9 cellular contexts compared by ENCODE assay signal in the genomic region with DNA sequence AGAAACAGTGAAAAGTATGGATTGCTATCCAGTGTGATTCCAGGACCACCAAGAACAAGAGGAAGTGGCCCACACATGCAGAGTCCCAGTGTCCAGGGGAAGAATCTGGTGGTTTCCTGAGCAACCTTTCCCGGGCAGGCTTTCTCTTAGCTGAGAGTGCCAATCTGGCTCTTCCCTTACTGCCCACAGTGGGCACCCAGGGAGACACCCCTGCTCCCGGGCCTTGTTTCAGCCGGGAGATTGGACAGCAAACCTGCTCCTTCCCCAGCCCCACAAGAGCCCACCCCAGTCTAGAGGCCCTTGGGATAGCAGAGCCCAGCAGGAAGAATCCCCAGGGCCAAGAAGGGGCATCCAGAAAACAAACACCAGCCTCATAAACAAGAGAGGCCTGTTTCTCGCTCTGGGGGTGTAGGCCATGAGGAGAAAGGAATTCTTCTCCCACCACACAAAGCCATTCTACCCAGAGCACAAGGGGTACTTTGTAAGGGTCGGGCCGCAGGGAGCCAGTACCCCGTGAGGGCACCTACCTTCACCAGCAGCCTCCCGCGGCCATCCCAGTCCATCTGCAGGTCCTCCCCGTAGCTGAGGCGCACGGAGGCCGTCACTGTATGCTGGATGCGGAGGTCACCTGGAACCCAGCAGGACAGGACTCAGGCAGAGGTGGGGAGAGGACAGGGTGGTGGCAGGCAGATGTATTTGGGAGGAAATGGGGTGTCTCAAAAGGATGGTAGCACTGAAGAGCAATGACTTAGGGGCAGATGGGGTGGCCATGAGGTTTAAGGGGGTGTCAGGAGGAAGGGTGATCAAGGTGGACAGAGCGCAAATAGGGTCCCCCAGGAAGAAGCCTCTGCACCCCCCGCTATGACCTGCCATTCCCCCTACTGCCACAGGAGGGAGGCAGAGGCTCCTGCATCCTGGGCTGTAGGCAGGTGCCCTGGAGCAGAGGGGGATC.
DNase-seq lines count a peak whose midpoint lies in the region; ATAC-seq and TF ChIP-seq lines count a peak whose summit lies in the region.
"Had no signal": no experiment of that assay in that cellular context is flagged by ENCODE, and none has a peak within 500 bp of the region (broad histone marks: within the 10 kb centered on the region; RNA-seq: fewer than 3 reads in every experiment).

No MANE protein-coding gene starts in this region.

- H3K36me3 ChIP-seq in neutrophil (no peaks in the 10 kb centered on the region), transverse colon (no peaks in the 10 kb centered on the region)
- H3K36me3 ChIP-seq: HAP-1 had no signal

- H3K27me3 ChIP-seq in neutrophil (peaks cover 17% of the 10 kb centered on the region), transverse colon (peaks cover 2% of the 10 kb centered on the region)

- no peak overlapping the region for H3K27ac Mint-ChIP-seq in activated T-cell treated with anti-CD3 and anti-CD28 coated beads, Interleukin-2, amount 50 U/mL, for 24 hours

- H3K36me3 Mint-ChIP-seq in activated T-cell treated with anti-CD3 and anti-CD28 coated beads, Interleukin-2, amount 50 U/mL, for 24 hours (ENCODE audit: low read depth) = no peaks in the 10 kb centered on the region

- TF ChIP-seq EP300 in transverse colon (IDR thresholded peaks at IDR 0.05; ENCODE audit: low read depth) = no peak

- H3K9me3 Mint-ChIP-seq in activated T-cell treated with anti-CD3 and anti-CD28 coated beads, Interleukin-2, amount 50 U/mL, for 24 hours = no peaks in the 10 kb centered on the region

- no peaks in the 10 kb centered on the region for H3K9me3 ChIP-seq in neutrophil
- no peaks in the 10 kb centered on the region for H3K9me3 ChIP-seq in transverse colon
- H3K9me3 ChIP-seq: HAP-1 had no signal

- in situ Hi-C loops in transverse colon (cut with MboI; ENCODE audit: low pct_ligation_motif_present in 1 of 4, low pct_unique_long_range_greater_than_20kb in 1 of 4, low sequenced_read_pairs in 3 of 4) = loop anchor here (5.0 to 25.0 kb wide), 8 partner anchors 112 to 225 kb away; no protein-coding TSS in a partner anchor

- H3K4me1 Mint-ChIP-seq in activated T-cell treated with anti-CD3 and anti-CD28 coated beads, Interleukin-2, amount 50 U/mL, for 24 hours (ENCODE audit: low read depth) = no peaks in the 10 kb centered on the region

- H3K4me1 ChIP-seq in neutrophil (ENCODE audit: control insufficient read depth in 1 of 2, insufficient read depth in 1 of 2, low read depth in 1 of 2, low read length in 1 of 2) (no peaks in the 10 kb centered on the region), transverse colon (no peaks in the 10 kb centered on the region)
- H3K4me1 ChIP-seq: HAP-1 had no signal

- ATAC-seq in GM18909 (IDR thresholded peaks at IDR 0.05; ENCODE audit: poor library complexity, unreplicated experiment) = peak; percentile 44
- ATAC-seq in HG02763 (IDR thresholded peaks at IDR 0.05; ENCODE audit: unreplicated experiment) = no peak

- H3K27ac ChIP-seq in neutrophil = no peak overlapping the region
- no peak overlapping the region for H3K27ac ChIP-seq in transverse colon

- whole genome bisulfite sequencing in transverse colon (ENCODE audit: low coverage in 1 of 2), 2 donors = 48 to 63% methylated on average over 2 to 9 of the region's 16 CpGs

- intact Hi-C loops in transverse colon (cut with DNase I; ENCODE audit: low total_unique reads) = loop anchor here (5.0 kb wide), 1 partner anchor 125 kb away; no protein-coding TSS in a partner anchor

- TF ChIP-seq POLR2A in transverse colon (IDR thresholded peaks at IDR 0.05) = no peak

- H3K4me3 Mint-ChIP-seq in activated T-cell treated with anti-CD3 and anti-CD28 coated beads, Interleukin-2, amount 50 U/mL, for 24 hours = no peak overlapping the region

- TF ChIP-seq CTCF in neutrophil (IDR thresholded peaks at IDR 0.05) = peak; percentile 91
- TF ChIP-seq CTCF in transverse colon (IDR thresholded peaks at IDR 0.05) = peak; percentile 90 to 96 (median 93)

- DNase-seq in AG08395 (ENCODE audit: low spot score) (peak; percentile 73), NOMO-1 treated with DMSO at 0.1 percent for 48 hours (lab: John Stamatoyannopoulos, UW; ENCODE audit: unreplicated experiment) (peak; percentile 47), fibroblast of peridontal ligament (ENCODE audit: extremely low read depth) (peak; percentile 45), transverse colon (peak; percentile 58)
- peak; percentile 79 for DNase-seq in activated T-cell treated with anti-CD3 and anti-CD28 coated beads, Interleukin-2, amount 50 U/mL, for 24 hours

- peaks cover 10% of the 10 kb centered on the region for H3K27me3 Mint-ChIP-seq in activated T-cell treated with anti-CD3 and anti-CD28 coated beads, Interleukin-2, amount 50 U/mL, for 24 hours

- H3K4me3 ChIP-seq in neutrophil (ENCODE audit: low read depth in 1 of 2, low read length in 1 of 2) = no peak overlapping the region
- H3K4me3 ChIP-seq in transverse colon = no peak overlapping the region
- H3K4me3 ChIP-seq: HAP-1 had no signal
